In genomic region chr4:172998527-172999469, GRCh38 we compare ENCODE assay signal across 9 cellular contexts.
DNase-seq lines count a peak whose midpoint lies in the region; ATAC-seq and TF ChIP-seq lines count a peak whose summit lies in the region.
"Had no signal": no experiment of that assay in that cellular context is flagged by ENCODE, and none has a peak within 500 bp of the region (broad histone marks: within the 10 kb centered on the region; RNA-seq: fewer than 3 reads in every experiment).

No MANE protein-coding gene starts in this region.

- H3K27me3 ChIP-seq in skeletal muscle satellite cell (ENCODE audit: control insufficient read depth, insufficient read depth, low read length) (peaks cover 5% of the 10 kb centered on the region), Karpas-422 (ENCODE audit: low read length) (no peaks in the 10 kb centered on the region)

- H3K4me3 Mint-ChIP-seq in activated naive CD8-positive, alpha-beta T cell treated with anti-CD3 and anti-CD28 coated beads, Interleukin-2, amount 50 U/mL, for 24 hours: no peak overlapping the region

- peak; percentile 26 for DNase-seq in NCI-H2171 treated with DMSO at 0.1 percent for 48 hours (lab: John Stamatoyannopoulos, UW)
- no peak for DNase-seq in NCI-H2171 (lab: John Stamatoyannopoulos, UW)
- peak; percentile 65 for DNase-seq in NOMO-1 treated with DMSO at 0.1 percent for 48 hours (lab: John Stamatoyannopoulos, UW; ENCODE audit: unreplicated experiment)
- DNase-seq in epithelial cell of prostate (ENCODE audit: low read depth, low spot score): no peak
- no peak for DNase-seq in activated naive CD8-positive, alpha-beta T cell treated with anti-CD3 and anti-CD28 coated beads, Interleukin-2, amount 50 U/mL, for 24 hours
- DNase-seq in lower leg skin (ENCODE audit: low spot score in 2 of 2): no peak
- no peak for DNase-seq in Karpas-422
- DNase-seq: activated gamma-delta T cell treated with Interleukin-2 at 50 U/mL for 16 hours had no signal

- H3K36me3 Mint-ChIP-seq in activated naive CD8-positive, alpha-beta T cell treated with anti-CD3 and anti-CD28 coated beads, Interleukin-2, amount 50 U/mL, for 24 hours (ENCODE audit: low read depth): no peaks in the 10 kb centered on the region

- ATAC-seq in activated naive CD8-positive, alpha-beta T cell treated with anti-CD3 and anti-CD28 coated beads, Interleukin-2, amount 50 U/mL, for 24 hours: no peak

- intact Hi-C loops in lower leg skin (cut with DNase I; ENCODE audit: low total_unique reads): no loop called here

- peak overlapping the region; percentile 72 for H3K4me2 ChIP-seq in skeletal muscle satellite cell (ENCODE audit: low read length)
- H3K4me2 ChIP-seq in Karpas-422 (ENCODE audit: low read depth, low read length, poor library complexity, severe bottlenecking): no peak overlapping the region

- no peak for TF ChIP-seq CTCF in lower leg skin (IDR thresholded peaks at IDR 0.05)

- no peaks in the 10 kb centered on the region for H3K9me2 ChIP-seq in Karpas-422 (replicated peaks; ENCODE audit: insufficient read depth, low read length)

- H3K9me3 Mint-ChIP-seq in activated naive CD8-positive, alpha-beta T cell treated with anti-CD3 and anti-CD28 coated beads, Interleukin-2, amount 50 U/mL, for 24 hours: no peaks in the 10 kb centered on the region

- H2AFZ ChIP-seq in Karpas-422 (ENCODE audit: low read length): no peak overlapping the region

- no peaks in the 10 kb centered on the region for H3K36me3 ChIP-seq in skeletal muscle satellite cell (ENCODE audit: insufficient read depth, low read length)
- no peaks in the 10 kb centered on the region for H3K36me3 ChIP-seq in Karpas-422 (ENCODE audit: insufficient read depth, low read length)

- H3K9me3 ChIP-seq in skeletal muscle satellite cell (replicated peaks; ENCODE audit: low read length): no peaks in the 10 kb centered on the region
- H3K9me3 ChIP-seq in Karpas-422 (ENCODE audit: low read length): no peaks in the 10 kb centered on the region

- peak overlapping the region; percentile 87 for H3K27ac ChIP-seq in epithelial cell of prostate
- no peak overlapping the region for H3K27ac ChIP-seq in Karpas-422 (ENCODE audit: low read length)

- peak overlapping the region; percentile 48 for H3K9ac ChIP-seq in skeletal muscle satellite cell (ENCODE audit: low read depth, low read length)
- no peak overlapping the region for H3K9ac ChIP-seq in Karpas-422 (ENCODE audit: low read length)

- peaks cover 6% of the 10 kb centered on the region for H3K4me1 Mint-ChIP-seq in activated naive CD8-positive, alpha-beta T cell treated with anti-CD3 and anti-CD28 coated beads, Interleukin-2, amount 50 U/mL, for 24 hours

- H3K27me3 Mint-ChIP-seq in activated naive CD8-positive, alpha-beta T cell treated with anti-CD3 and anti-CD28 coated beads, Interleukin-2, amount 50 U/mL, for 24 hours: peaks cover 6% of the 10 kb centered on the region

- WGBS in lower leg skin, 2 donors: 63 to 64% methylated on average over 7 of the region's 7 CpGs

- no peak for TF ChIP-seq POLR2A in lower leg skin (IDR thresholded peaks at IDR 0.05)

- H3K4me3 ChIP-seq in skeletal muscle satellite cell (ENCODE audit: low read length): peak overlapping the region; percentile 43
- H3K4me3 ChIP-seq in lower leg skin (ENCODE audit: low read depth, poor library complexity, severe bottlenecking): no peak overlapping the region
- H3K4me3 ChIP-seq in Karpas-422 (ENCODE audit: low read length): no peak overlapping the region

- no peaks in the 10 kb centered on the region for H4K20me1 ChIP-seq in Karpas-422 (ENCODE audit: insufficient read depth, low read depth, low read length)

- H3K4me1 ChIP-seq in skeletal muscle satellite cell (ENCODE audit: control insufficient read depth, insufficient read depth, low read length): peaks cover 46% of the 10 kb centered on the region
- H3K4me1 ChIP-seq in Karpas-422 (ENCODE audit: low read length): peaks cover 7% of the 10 kb centered on the region; the same call in 1 of the 2 replicates

- no peaks in the 10 kb centered on the region for H3K79me2 ChIP-seq in Karpas-422 (ENCODE audit: low read length)

- no peak overlapping the region for H3K27ac Mint-ChIP-seq in activated naive CD8-positive, alpha-beta T cell treated with anti-CD3 and anti-CD28 coated beads, Interleukin-2, amount 50 U/mL, for 24 hours

Comparison
In these comparisons a context has a peak if more than half of its experiments do, and no peak if none do; other contexts are left out.
1. DNase-seq: peak in NCI-H2171 treated with DMSO at 0.1 percent for 48 hours (single experiment) and NOMO-1 treated with DMSO at 0.1 percent for 48 hours (single experiment); none in NCI-H2171 (single experiment), epithelial cell of prostate (single experiment), activated naive CD8-positive, alpha-beta T cell treated with anti-CD3 and anti-CD28 coated beads, Interleukin-2, amount 50 U/mL, for 24 hours (single experiment), lower leg skin (0 of 2) and Karpas-422 (single experiment).